26 cellular contexts compared by ENCODE assay signal in the genomic region with DNA sequence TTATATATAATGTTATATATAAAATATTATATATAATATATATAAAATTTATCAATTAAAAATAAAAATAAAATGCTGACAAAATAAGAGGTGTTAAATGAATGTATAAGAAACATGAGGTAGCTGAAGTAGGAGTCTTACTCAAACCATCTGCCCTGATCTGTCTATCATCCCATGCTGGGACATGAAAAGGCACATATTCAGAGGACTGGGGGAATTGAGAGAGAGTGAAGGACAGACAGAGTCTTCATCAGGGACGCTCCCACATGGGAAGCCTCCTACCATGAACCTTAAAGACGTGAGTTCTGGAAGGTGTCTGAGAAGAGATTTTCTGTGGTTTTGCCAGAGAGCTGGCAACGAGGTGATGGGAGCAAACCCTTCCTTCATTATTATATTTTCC. TPM values are rescaled to one million over a fixed set of nuclear protein-coding genes. Genes with fewer than 3 reads are reported as not detected.
DNase-seq lines count a peak whose midpoint lies in the region; ATAC-seq, FAIRE-seq and TF ChIP-seq lines count a peak whose summit lies in the region.
"Had no signal": no experiment of that assay in that cellular context is flagged by ENCODE, and none has a peak within 500 bp of the region (broad histone marks: within the 10 kb centered on the region; RNA-seq: fewer than 3 reads in every experiment).

No MANE protein-coding gene starts in this region.

- CTCF ChIA-PET in WTC11 (lab: Charles Lee), result no interaction called here

- H3K27me3 Mint-ChIP-seq in WTC11 (ENCODE audit: low read depth), result no peaks in the 10 kb centered on the region; the same call in none of the 2 replicates
- H3K27me3 Mint-ChIP-seq: B cell; CD4-positive, alpha-beta memory T cell; CD4-positive, CD25-positive, alpha-beta regulatory T cell had no signal

- H3K4me3 Mint-ChIP-seq in WTC11, result no peak overlapping the region
- H3K4me3 Mint-ChIP-seq: B cell; CD14-positive monocyte; CD4-positive, alpha-beta memory T cell; CD4-positive, CD25-positive, alpha-beta regulatory T cell; CD8-positive, alpha-beta memory T cell had no signal

- peak; percentile 97 for FAIRE-seq in G401.6 (lab: Jason Lieb, UNC)
- FAIRE-seq: GM12891, GM19239 had no signal

- DNase-seq in WTC11 (ENCODE audit: low spot score), result no peak
- DNase-seq in left kidney (ENCODE audit: low read depth, low spot score), result peak; percentile 12
- DNase-seq in OCI-M1 (lab: John Stamatoyannopoulos, UW), result no peak
- DNase-seq in SHP77 treated with DMSO at 0.1 percent for 48 hours (lab: John Stamatoyannopoulos, UW), result no peak
- DNase-seq in medulla oblongata (ENCODE audit: extremely low spot score), result no peak
- DNase-seq: AML-193; CD4-positive, alpha-beta memory T cell; CD4-positive, CD25-positive, alpha-beta regulatory T cell; CD8-positive, alpha-beta memory T cell; COR-L47; DMS 273 treated with DMSO at 0.1 percent for 48 hours; DMS153; DMS53; DMS79; DND-41; EL; GF-D8 had no signal

- H3K4me1 Mint-ChIP-seq in WTC11, result peaks cover 4% of the 10 kb centered on the region
- H3K4me1 Mint-ChIP-seq: B cell; CD14-positive monocyte; CD4-positive, alpha-beta memory T cell had no signal

- H3K27ac Mint-ChIP-seq in WTC11, result no peak overlapping the region
- H3K27ac Mint-ChIP-seq: B cell; CD14-positive monocyte; CD4-positive, alpha-beta memory T cell; CD4-positive, CD25-positive, alpha-beta regulatory T cell; CD8-positive, alpha-beta memory T cell had no signal

- no peak for TF ChIP-seq CTCF in WTC11 (IDR thresholded peaks at IDR 0.05)

- no peak for ATAC-seq in WTC11
- ATAC-seq: A549 had no signal

- peaks cover 23% of the 10 kb centered on the region for H3K9me3 Mint-ChIP-seq in WTC11
- H3K9me3 Mint-ChIP-seq: CD4-positive, alpha-beta memory T cell; CD8-positive, alpha-beta memory T cell had no signal

- H3K36me3 Mint-ChIP-seq in WTC11, result peaks cover 11% of the 10 kb centered on the region
- H3K36me3 Mint-ChIP-seq: CD14-positive monocyte; CD4-positive, alpha-beta memory T cell; CD4-positive, CD25-positive, alpha-beta regulatory T cell; CD8-positive, alpha-beta memory T cell had no signal

- POLR2A ChIA-PET in WTC11 (lab: Charles Lee), result no interaction called here

TF ChIP-seq in WTC11, 78 proteins besides CTCF, POLR2A, EP300 and RAD21:
- TF ChIP-seq, protein P1, sequence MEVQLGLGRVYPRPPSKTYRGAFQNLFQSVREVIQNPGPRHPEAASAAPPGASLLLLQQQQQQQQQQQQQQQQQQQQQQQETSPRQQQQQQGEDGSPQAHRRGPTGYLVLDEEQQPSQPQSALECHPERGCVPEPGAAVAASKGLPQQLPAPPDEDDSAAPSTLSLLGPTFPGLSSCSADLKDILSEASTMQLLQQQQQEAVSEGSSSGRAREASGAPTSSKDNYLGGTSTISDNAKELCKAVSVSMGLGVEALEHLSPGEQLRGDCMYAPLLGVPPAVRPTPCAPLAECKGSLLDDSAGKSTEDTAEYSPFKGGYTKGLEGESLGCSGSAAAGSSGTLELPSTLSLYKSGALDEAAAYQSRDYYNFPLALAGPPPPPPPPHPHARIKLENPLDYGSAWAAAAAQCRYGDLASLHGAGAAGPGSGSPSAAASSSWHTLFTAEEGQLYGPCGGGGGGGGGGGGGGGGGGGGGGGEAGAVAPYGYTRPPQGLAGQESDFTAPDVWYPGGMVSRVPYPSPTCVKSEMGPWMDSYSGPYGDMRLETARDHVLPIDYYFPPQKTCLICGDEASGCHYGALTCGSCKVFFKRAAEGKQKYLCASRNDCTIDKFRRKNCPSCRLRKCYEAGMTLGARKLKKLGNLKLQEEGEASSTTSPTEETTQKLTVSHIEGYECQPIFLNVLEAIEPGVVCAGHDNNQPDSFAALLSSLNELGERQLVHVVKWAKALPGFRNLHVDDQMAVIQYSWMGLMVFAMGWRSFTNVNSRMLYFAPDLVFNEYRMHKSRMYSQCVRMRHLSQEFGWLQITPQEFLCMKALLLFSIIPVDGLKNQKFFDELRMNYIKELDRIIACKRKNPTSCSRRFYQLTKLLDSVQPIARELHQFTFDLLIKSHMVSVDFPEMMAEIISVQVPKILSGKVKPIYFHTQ (CRISPR knock-in tag; IDR thresholded peaks at IDR 0.05), result no peak
- peak; percentile 39; the same call in 1 of the 2 replicates for TF ChIP-seq HMGA2 (CRISPR knock-in tag; IDR thresholded peaks at IDR 0.05)

RNA-seq across cellular contexts. Expression of a gene that starts 4.1 kb away (rescaled TPM):
- total RNA-seq in WTC11 (2021), result not detected in 3 replicates
- total RNA-seq: A172; B cell; CD4-positive, alpha-beta memory T cell; CD4-positive, CD25-positive, alpha-beta regulatory T cell; CD8-positive, alpha-beta memory T cell; Daoy; G401 had no signal

RNA-seq across cellular contexts. Expression of a gene that starts 30.9 kb away (rescaled TPM):
- not detected in 3 replicates for total RNA-seq in WTC11 (2021)
- total RNA-seq: A172; B cell; CD4-positive, alpha-beta memory T cell; CD4-positive, CD25-positive, alpha-beta regulatory T cell; CD8-positive, alpha-beta memory T cell; Daoy; G401 had no signal
